Comparison of ENCODE assay signal across 21 cellular contexts in the genomic region with DNA sequence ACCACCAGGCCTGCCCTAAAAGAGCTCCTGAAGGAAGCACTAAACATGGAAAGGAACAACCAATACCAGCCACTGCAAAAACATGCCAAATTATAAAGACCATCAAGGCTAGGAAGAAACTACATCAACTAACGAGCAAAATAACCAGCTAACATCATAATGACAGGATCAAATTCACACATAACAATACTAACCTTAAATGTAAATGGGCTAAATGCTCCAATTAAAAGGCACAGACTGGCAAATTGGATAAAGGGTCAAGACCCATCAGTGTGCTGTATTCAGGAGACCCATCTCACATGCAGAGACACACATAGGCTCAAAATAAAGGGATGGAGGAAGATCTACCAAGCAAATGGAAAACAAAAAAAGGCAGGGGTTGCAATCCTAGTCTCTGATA. TPM values are rescaled to one million over a fixed set of nuclear protein-coding genes. Genes with fewer than 3 reads are reported as not detected.
"Had no signal": no experiment of that assay in that cellular context is flagged by ENCODE, and none has a peak within 500 bp of the region (broad histone marks: within the 10 kb centered on the region; RNA-seq: fewer than 3 reads in every experiment).

No MANE protein-coding gene starts in this region.

RNA-seq across cellular contexts. Expression of gene OR11H4, which starts 42.9 kb away (rescaled TPM):
- total RNA-seq: activated naive CD4-positive, alpha-beta T cell treated with anti-CD3 and anti-CD28 coated beads for 36 hours; activated naive CD4-positive, alpha-beta T cell treated with anti-CD3 and anti-CD28 coated beads, Interleukin-2, amount 50 U/mL, for 72 hours; activated naive CD8-positive, alpha-beta T cell treated with anti-CD3 and anti-CD28 coated beads for 36 hours; activated naive CD8-positive, alpha-beta T cell treated with anti-CD3 and anti-CD28 coated beads, Interleukin-2, amount 10 ng/mL, durations not matched to agents 7 days and 5 days; activated T-cell treated with anti-CD3 and anti-CD28 coated beads, Interleukin-2, amount 50 U/mL, for 4 hours; activated T-cell treated with anti-CD3 and anti-CD28 coated beads, Interleukin-2, amount 50 U/mL, for 72 hours; activated T-helper 1 cell treated with anti-CD3 and anti-CD28 coated beads, Interleukin-12 subunit alpha, Interleukin-12 subunit beta, Interleukin-2, Interleukin-4 antibody, amounts not matched to agents 30 ng/mL and 10 ng/mL and 1 ng/mL, durations not matched to agents 14 hours and 24 hours and 36 hours; activated T-helper 17 cell treated with anti-CD3 and anti-CD28 coated beads, Interleukin-2, amount 50 U/mL, for 72 hours; activated T-helper 2 cell treated with anti-CD3 and anti-CD28 coated beads, Interferon-gamma antibody, Interleukin-2, Interleukin-4, amounts not matched to agents 10 μg/mL and 5 μg/mL and 100 μg/mL, durations not matched to agents 14 hours and 24 hours and 36 hours; adrenal gland; aorta; ascending aorta; astrocyte; body of pancreas; breast epithelium; bronchial epithelial cell; cardiac muscle cell; cardiac septum; cerebellum; chondrocyte had no signal
- polyA plus RNA-seq: adipose tissue, adrenal gland, aorta, cardiac muscle cell had no signal

RNA-seq across cellular contexts. Expression of gene OR11H7, which starts 53.2 kb away (rescaled TPM):
- total RNA-seq: activated naive CD4-positive, alpha-beta T cell treated with anti-CD3 and anti-CD28 coated beads for 36 hours; activated naive CD4-positive, alpha-beta T cell treated with anti-CD3 and anti-CD28 coated beads, Interleukin-2, amount 50 U/mL, for 72 hours; activated naive CD8-positive, alpha-beta T cell treated with anti-CD3 and anti-CD28 coated beads for 36 hours; activated naive CD8-positive, alpha-beta T cell treated with anti-CD3 and anti-CD28 coated beads, Interleukin-2, amount 10 ng/mL, durations not matched to agents 7 days and 5 days; activated T-cell treated with anti-CD3 and anti-CD28 coated beads, Interleukin-2, amount 50 U/mL, for 4 hours; activated T-cell treated with anti-CD3 and anti-CD28 coated beads, Interleukin-2, amount 50 U/mL, for 72 hours; activated T-helper 1 cell treated with anti-CD3 and anti-CD28 coated beads, Interleukin-12 subunit alpha, Interleukin-12 subunit beta, Interleukin-2, Interleukin-4 antibody, amounts not matched to agents 30 ng/mL and 10 ng/mL and 1 ng/mL, durations not matched to agents 14 hours and 24 hours and 36 hours; activated T-helper 17 cell treated with anti-CD3 and anti-CD28 coated beads, Interleukin-2, amount 50 U/mL, for 72 hours; activated T-helper 2 cell treated with anti-CD3 and anti-CD28 coated beads, Interferon-gamma antibody, Interleukin-2, Interleukin-4, amounts not matched to agents 10 μg/mL and 5 μg/mL and 100 μg/mL, durations not matched to agents 14 hours and 24 hours and 36 hours; adrenal gland; aorta; ascending aorta; astrocyte; body of pancreas; breast epithelium; bronchial epithelial cell; cardiac muscle cell; cardiac septum; cerebellum; chondrocyte had no signal
- polyA plus RNA-seq: adipose tissue, adrenal gland, aorta, cardiac muscle cell had no signal

RNA-seq across cellular contexts. Expression of gene OR11H6, which starts 58.5 kb away (rescaled TPM):
- total RNA-seq: activated naive CD4-positive, alpha-beta T cell treated with anti-CD3 and anti-CD28 coated beads for 36 hours; activated naive CD4-positive, alpha-beta T cell treated with anti-CD3 and anti-CD28 coated beads, Interleukin-2, amount 50 U/mL, for 72 hours; activated naive CD8-positive, alpha-beta T cell treated with anti-CD3 and anti-CD28 coated beads for 36 hours; activated naive CD8-positive, alpha-beta T cell treated with anti-CD3 and anti-CD28 coated beads, Interleukin-2, amount 10 ng/mL, durations not matched to agents 7 days and 5 days; activated T-cell treated with anti-CD3 and anti-CD28 coated beads, Interleukin-2, amount 50 U/mL, for 4 hours; activated T-cell treated with anti-CD3 and anti-CD28 coated beads, Interleukin-2, amount 50 U/mL, for 72 hours; activated T-helper 1 cell treated with anti-CD3 and anti-CD28 coated beads, Interleukin-12 subunit alpha, Interleukin-12 subunit beta, Interleukin-2, Interleukin-4 antibody, amounts not matched to agents 30 ng/mL and 10 ng/mL and 1 ng/mL, durations not matched to agents 14 hours and 24 hours and 36 hours; activated T-helper 17 cell treated with anti-CD3 and anti-CD28 coated beads, Interleukin-2, amount 50 U/mL, for 72 hours; activated T-helper 2 cell treated with anti-CD3 and anti-CD28 coated beads, Interferon-gamma antibody, Interleukin-2, Interleukin-4, amounts not matched to agents 10 μg/mL and 5 μg/mL and 100 μg/mL, durations not matched to agents 14 hours and 24 hours and 36 hours; adrenal gland; aorta; ascending aorta; astrocyte; body of pancreas; breast epithelium; bronchial epithelial cell; cardiac muscle cell; cardiac septum; cerebellum; chondrocyte had no signal
- polyA plus RNA-seq: adipose tissue, adrenal gland, aorta, cardiac muscle cell had no signal
